In the genomic region with DNA sequence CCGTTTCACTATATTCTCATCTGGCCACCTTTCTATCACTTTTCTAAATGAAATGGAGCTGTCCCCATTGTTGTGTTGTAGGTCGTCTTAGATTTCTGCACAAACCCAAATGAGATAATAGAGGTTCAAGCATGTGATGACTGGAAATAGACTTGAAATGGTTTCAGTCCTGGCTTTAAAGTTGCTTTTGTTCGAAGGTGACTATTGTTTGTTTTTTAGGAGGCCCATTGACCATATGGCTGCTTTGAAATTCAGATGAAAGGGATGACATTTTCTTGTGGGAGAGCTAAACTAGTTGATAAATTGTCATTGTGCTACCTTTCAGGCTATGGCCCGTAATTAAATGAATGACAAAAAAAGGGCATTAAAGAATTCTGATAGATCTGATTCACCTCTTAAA, we compare ENCODE assay signal across 16 cellular contexts.
DNase-seq lines count a peak whose midpoint lies in the region; ATAC-seq and TF ChIP-seq lines count a peak whose summit lies in the region.
"Had no signal": no experiment of that assay in that cellular context is flagged by ENCODE, and none has a peak within 500 bp of the region (broad histone marks: within the 10 kb centered on the region; RNA-seq: fewer than 3 reads in every experiment).

No MANE protein-coding gene starts in this region.

- no peaks in the 10 kb centered on the region for H3K9me3 Mint-ChIP-seq in GM23338
- H3K9me3 Mint-ChIP-seq in nephron progenitor cell, result no peaks in the 10 kb centered on the region
- no peaks in the 10 kb centered on the region for H3K9me3 Mint-ChIP-seq in activated CD4-positive, alpha-beta T cell treated with anti-CD3 and anti-CD28 coated beads for 36 hours (ENCODE audit: low read depth)
- H3K9me3 Mint-ChIP-seq: CD8-positive, alpha-beta T cell had no signal

- no peaks in the 10 kb centered on the region for H3F3A ChIP-seq in GM23338 (replicated peaks; ENCODE audit: low read depth)

- H3K4me3 ChIP-seq in GM23338 (no peak overlapping the region), neuron (ENCODE audit: low read length) (no peak overlapping the region)
- H3K4me3 ChIP-seq: BLaER1 had no signal

- H3K4me1 ChIP-seq in GM23338 (ENCODE audit: insufficient read depth), result peaks cover 49% of the 10 kb centered on the region
- peaks cover 23% of the 10 kb centered on the region for H3K4me1 ChIP-seq in neuron (ENCODE audit: insufficient read depth, low read length)
- H3K4me1 ChIP-seq: BLaER1, Caco-2 had no signal

- 0 out of 2 replicates have a peak, but pooled peaks cover 3% of the 10 kb centered on the region for H3K9me2 ChIP-seq in GM23338 (ENCODE audit: insufficient read depth)

- H3K36me3 Mint-ChIP-seq in GM23338 (ENCODE audit: low read depth) (no peaks in the 10 kb centered on the region), nephron progenitor cell (ENCODE audit: low read depth) (no peaks in the 10 kb centered on the region)
- no peaks in the 10 kb centered on the region for H3K36me3 Mint-ChIP-seq in activated CD4-positive, alpha-beta T cell treated with anti-CD3 and anti-CD28 coated beads for 36 hours (ENCODE audit: low read depth)
- H3K36me3 Mint-ChIP-seq: CD4-positive, CD25-positive, alpha-beta regulatory T cell; CD8-positive, alpha-beta T cell had no signal

- no peak overlapping the region for H3K27ac ChIP-seq in GM23338 (ENCODE audit: low read depth)
- H3K27ac ChIP-seq: BLaER1, C4-2B had no signal

- intact Hi-C loops in activated CD4-positive, alpha-beta T cell treated with anti-CD3 and anti-CD28 coated beads for 36 hours (cut with DNase I, micrococcal nuclease), result no loop called here

- H3K27me3 Mint-ChIP-seq in GM23338 (ENCODE audit: insufficient read depth, low read depth, poor library complexity) (no peaks in the 10 kb centered on the region), nephron progenitor cell (ENCODE audit: low read depth, poor library complexity) (no peaks in the 10 kb centered on the region)
- peaks cover 14% of the 10 kb centered on the region for H3K27me3 Mint-ChIP-seq in activated CD4-positive, alpha-beta T cell treated with anti-CD3 and anti-CD28 coated beads for 36 hours
- H3K27me3 Mint-ChIP-seq: B cell; CD4-positive, CD25-positive, alpha-beta regulatory T cell had no signal

- H3K27me3 ChIP-seq in GM23338 (ENCODE audit: insufficient read depth), result no peaks in the 10 kb centered on the region
- H3K27me3 ChIP-seq in neuron (ENCODE audit: insufficient read depth, low read length), result no peaks in the 10 kb centered on the region
- H3K27me3 ChIP-seq: BLaER1 had no signal

- TF ChIP-seq CTCF in GM23338 (conservative IDR thresholded peaks at IDR 0.05; ENCODE audit: low read depth in 2 of 2), result no peak
- TF ChIP-seq CTCF in nephron progenitor cell (IDR thresholded peaks at IDR 0.05), result no peak

- H3K9me3 ChIP-seq in neuron (ENCODE audit: low read length), result peaks cover 2% of the 10 kb centered on the region
- H3K9me3 ChIP-seq: BLaER1, Caco-2 had no signal

- no peaks in the 10 kb centered on the region for H4K20me1 ChIP-seq in GM23338 (replicated peaks; ENCODE audit: insufficient read depth)
- H4K20me1 ChIP-seq: BLaER1 had no signal

- POLR2A ChIA-PET in activated CD4-positive, alpha-beta T cell treated with anti-CD3 and anti-CD28 coated beads for 36 hours (lab: Charles Lee), result no interaction called here

- H3K36me3 ChIP-seq in GM23338 (ENCODE audit: insufficient read depth) (no peaks in the 10 kb centered on the region), neuron (ENCODE audit: insufficient read depth, low read length) (no peaks in the 10 kb centered on the region)
- H3K36me3 ChIP-seq: BLaER1 had no signal

- CTCF ChIA-PET in activated CD4-positive, alpha-beta T cell treated with anti-CD3 and anti-CD28 coated beads for 36 hours (lab: Charles Lee), result no interaction called here

- DNase-seq in GM23338 (ENCODE audit: low spot score), result no peak
- DNase-seq in NCI-H69 (lab: John Stamatoyannopoulos, UW), result peak; percentile 83
- no peak for DNase-seq in nephron progenitor cell
- no peak for DNase-seq in activated CD4-positive, alpha-beta T cell treated with anti-CD3 and anti-CD28 coated beads for 36 hours
- DNase-seq in activated CD8-positive, alpha-beta memory T cell treated with anti-CD3 and anti-CD28 coated beads for 24 hours, result no peak
- DNase-seq: Caco-2; CD4-positive, CD25-positive, alpha-beta regulatory T cell; CD8-positive, alpha-beta T cell; DND-41; H7; HCEC 1CT had no signal

- H3K27ac Mint-ChIP-seq in GM23338 (no peak overlapping the region), nephron progenitor cell (peak overlapping the region; percentile 76)
- no peak overlapping the region for H3K27ac Mint-ChIP-seq in activated CD4-positive, alpha-beta T cell treated with anti-CD3 and anti-CD28 coated beads for 36 hours
- H3K27ac Mint-ChIP-seq: B cell; CD4-positive, CD25-positive, alpha-beta regulatory T cell; CD8-positive, alpha-beta T cell had no signal

- H3K79me2 ChIP-seq in GM23338 (replicated peaks; ENCODE audit: insufficient read depth), result no peaks in the 10 kb centered on the region

- no peak overlapping the region for H2AFZ ChIP-seq in GM23338
- H2AFZ ChIP-seq in neuron (ENCODE audit: low read depth, low read length), result peak overlapping the region; percentile 64

- peak overlapping the region; percentile 11; the same call in 1 of the 2 replicates for H3K4me2 ChIP-seq in GM23338
- H3K4me2 ChIP-seq: BLaER1 had no signal

- H3K4me3 Mint-ChIP-seq in GM23338 (no peak overlapping the region), nephron progenitor cell (no peak overlapping the region)
- no peak overlapping the region for H3K4me3 Mint-ChIP-seq in activated CD4-positive, alpha-beta T cell treated with anti-CD3 and anti-CD28 coated beads for 36 hours
- H3K4me3 Mint-ChIP-seq: B cell; CD4-positive, CD25-positive, alpha-beta regulatory T cell; CD8-positive, alpha-beta T cell had no signal

- H3K4me1 Mint-ChIP-seq in GM23338, result peaks cover 53% of the 10 kb centered on the region
- peaks cover 46% of the 10 kb centered on the region for H3K4me1 Mint-ChIP-seq in nephron progenitor cell
- no peaks in the 10 kb centered on the region for H3K4me1 Mint-ChIP-seq in activated CD4-positive, alpha-beta T cell treated with anti-CD3 and anti-CD28 coated beads for 36 hours
- H3K4me1 Mint-ChIP-seq: B cell; CD4-positive, CD25-positive, alpha-beta regulatory T cell had no signal

- ATAC-seq in GM23338 (no peak), HG02970 (IDR thresholded peaks at IDR 0.05; ENCODE audit: low FRiP score, unreplicated experiment) (no peak)
- ATAC-seq in activated CD4-positive, alpha-beta T cell treated with anti-CD3 and anti-CD28 coated beads for 36 hours, result no peak
- ATAC-seq: CD8-positive, alpha-beta T cell had no signal

TF ChIP-seq in GM23338, 12 proteins besides CTCF, POLR2A, EP300 and RAD21 (continues in another document):
- no peak for TF ChIP-seq STAT1 (IDR thresholded peaks at IDR 0.05; ENCODE audit: unreplicated experiment)
- TF ChIP-seq ZNF114 (CRISPR knock-in tag; IDR thresholded peaks at IDR 0.05), result no peak
